Comparison of ENCODE assay signal across 28 cellular contexts in genomic region chr5:107447587-107447986, GRCh38.
"Had no signal": no experiment of that assay in that cellular context is flagged by ENCODE, and none has a peak within 500 bp of the region (broad histone marks: within the 10 kb centered on the region; RNA-seq: fewer than 3 reads in every experiment).

No MANE protein-coding gene starts in this region.

- DNase-seq: activated B cell treated with CpG ODN at 0.5 μM for 24 hours; activated CD4-positive, alpha-beta memory T cell treated with anti-CD3 and anti-CD28 coated beads for 36 hours; activated CD4-positive, alpha-beta T cell treated with anti-CD3 and anti-CD28 coated beads for 36 hours; activated CD4-positive, alpha-beta T cell treated with anti-CD3 and anti-CD28 coated beads, Interleukin-2, amount 10 ng/mL, durations not matched to agents 24 days and 14 days; activated CD8-positive, alpha-beta memory T cell treated with anti-CD3 and anti-CD28 coated beads, Interleukin-2, amount 10 ng/mL, durations not matched to agents 7 days and 5 days; activated CD8-positive, alpha-beta memory T cell treated with anti-CD3 and anti-CD28 coated beads, Interleukin-2, amount 50 U/mL, for 4 hours; activated CD8-positive, alpha-beta T cell treated with anti-CD3 and anti-CD28 coated beads, Interleukin-2, amount 10 ng/mL, durations not matched to agents 7 days and 5 days; activated gamma-delta T cell; activated naive CD4-positive, alpha-beta T cell; activated naive CD4-positive, alpha-beta T cell treated with anti-CD3 and anti-CD28 coated beads, Interleukin-2, amount 50 U/mL, for 16 hours; activated T-cell treated with anti-CD3 and anti-CD28 coated beads, Interleukin-2, amount 50 U/mL, for 1 hour; activated T-cell treated with anti-CD3 and anti-CD28 coated beads, Interleukin-2, amount 50 U/mL, for 48 hours; amniotic stem cell; anterior cingulate cortex; brain microvascular endothelial cell; dorsolateral prefrontal cortex; effector memory CD4-positive, alpha-beta T cell; endodermal cell; foreskin fibroblast; head of caudate nucleus; T-helper 17 cell; T1000; WERI-Rb-1 had no signal

- H3K27me3 ChIP-seq: brain microvascular endothelial cell, dorsolateral prefrontal cortex had no signal

- H3K9me3 Mint-ChIP-seq: activated B cell treated with CpG ODN at 0.5 μM for 24 hours; activated CD4-positive, alpha-beta memory T cell treated with anti-CD3 and anti-CD28 coated beads for 36 hours; activated CD4-positive, alpha-beta T cell treated with anti-CD3 and anti-CD28 coated beads, Interleukin-2, amount 10 ng/mL, durations not matched to agents 24 days and 14 days; central memory CD8-positive, alpha-beta T cell; dendritic cell treated with granulocyte-macrophage colony-stimulating factor and Interleukin-4, amounts not matched to agents 40 ng/mL and 50 ng/mL, for 4 days; T-helper 2 cell treated with Interferon-gamma antibody and Interleukin-4, amounts not matched to agents 5 μg/mL and 100 μg/mL, for 36 hours had no signal

- H3K4me3 ChIP-seq: coronary artery, dorsolateral prefrontal cortex had no signal

- H3K27me3 Mint-ChIP-seq: activated B cell treated with CpG ODN at 0.5 μM for 24 hours; central memory CD8-positive, alpha-beta T cell; dendritic cell treated with granulocyte-macrophage colony-stimulating factor and Interleukin-4, amounts not matched to agents 40 ng/mL and 50 ng/mL, for 4 days had no signal

- H3K36me3 ChIP-seq: brain microvascular endothelial cell, WERI-Rb-1 had no signal

- H3K36me3 Mint-ChIP-seq: activated CD4-positive, alpha-beta memory T cell treated with anti-CD3 and anti-CD28 coated beads for 36 hours; activated CD8-positive, alpha-beta memory T cell treated with anti-CD3 and anti-CD28 coated beads, Interleukin-2, amount 10 ng/mL, durations not matched to agents 7 days and 5 days; activated naive CD8-positive, alpha-beta T cell had no signal

- H3K4me1 Mint-ChIP-seq: activated B cell treated with CpG ODN at 0.5 μM for 24 hours; activated CD4-positive, alpha-beta T cell treated with anti-CD3 and anti-CD28 coated beads for 36 hours; activated CD4-positive, alpha-beta T cell treated with anti-CD3 and anti-CD28 coated beads, Interleukin-2, amount 10 ng/mL, durations not matched to agents 24 days and 14 days; activated CD8-positive, alpha-beta memory T cell treated with anti-CD3 and anti-CD28 coated beads, Interleukin-2, amount 10 ng/mL, durations not matched to agents 7 days and 5 days; central memory CD8-positive, alpha-beta T cell; T-helper 17 cell had no signal

- H3K27ac ChIP-seq: brain microvascular endothelial cell, coronary artery, dorsolateral prefrontal cortex, WERI-Rb-1 had no signal

- H3K27ac Mint-ChIP-seq: activated B cell treated with CpG ODN at 0.5 μM for 24 hours; activated CD4-positive, alpha-beta memory T cell treated with anti-CD3 and anti-CD28 coated beads for 36 hours; activated CD4-positive, alpha-beta T cell treated with anti-CD3 and anti-CD28 coated beads for 36 hours; activated CD4-positive, alpha-beta T cell treated with anti-CD3 and anti-CD28 coated beads, Interleukin-2, amount 10 ng/mL, durations not matched to agents 24 days and 14 days; activated CD8-positive, alpha-beta memory T cell treated with anti-CD3 and anti-CD28 coated beads, Interleukin-2, amount 10 ng/mL, durations not matched to agents 7 days and 5 days; activated CD8-positive, alpha-beta T cell treated with anti-CD3 and anti-CD28 coated beads, Interleukin-2, amount 10 ng/mL, durations not matched to agents 7 days and 5 days; activated naive CD8-positive, alpha-beta T cell; dendritic cell treated with granulocyte-macrophage colony-stimulating factor and Interleukin-4, amounts not matched to agents 40 ng/mL and 50 ng/mL, for 4 days; T-helper 17 cell; T-helper 2 cell treated with Interferon-gamma antibody and Interleukin-4, amounts not matched to agents 5 μg/mL and 100 μg/mL, for 36 hours had no signal

- H3K4me3 Mint-ChIP-seq: activated B cell treated with CpG ODN at 0.5 μM for 24 hours; activated CD4-positive, alpha-beta memory T cell treated with anti-CD3 and anti-CD28 coated beads for 36 hours; activated CD4-positive, alpha-beta T cell treated with anti-CD3 and anti-CD28 coated beads for 36 hours; activated CD4-positive, alpha-beta T cell treated with anti-CD3 and anti-CD28 coated beads, Interleukin-2, amount 10 ng/mL, durations not matched to agents 24 days and 14 days; activated CD8-positive, alpha-beta memory T cell treated with anti-CD3 and anti-CD28 coated beads, Interleukin-2, amount 10 ng/mL, durations not matched to agents 7 days and 5 days; activated CD8-positive, alpha-beta T cell treated with anti-CD3 and anti-CD28 coated beads, Interleukin-2, amount 10 ng/mL, durations not matched to agents 7 days and 5 days; activated naive CD8-positive, alpha-beta T cell; central memory CD8-positive, alpha-beta T cell; dendritic cell treated with granulocyte-macrophage colony-stimulating factor and Interleukin-4, amounts not matched to agents 40 ng/mL and 50 ng/mL, for 4 days; endodermal cell; T-helper 17 cell; T-helper 2 cell treated with Interferon-gamma antibody and Interleukin-4, amounts not matched to agents 5 μg/mL and 100 μg/mL, for 36 hours had no signal
